ENCODE assay signal across 26 cellular contexts in genomic region chr11:65629579-65629978, GRCh38. TPM values are rescaled to one million over a fixed set of nuclear protein-coding genes. Genes with fewer than 3 reads are reported as not detected.
DNase-seq lines count a peak whose midpoint lies in the region; ATAC-seq, FAIRE-seq and TF ChIP-seq lines count a peak whose summit lies in the region.
"Had no signal": no experiment of that assay in that cellular context is flagged by ENCODE, and none has a peak within 500 bp of the region (broad histone marks: within the 10 kb centered on the region; RNA-seq: fewer than 3 reads in every experiment).

No MANE protein-coding gene starts in this region.

- TF ChIP-seq CTCF in IMR-90 (conservative IDR thresholded peaks at IDR 0.05; ENCODE audit: low read depth, low read length) (no peak), K562 (IDR thresholded peaks at IDR 0.05 in 2 of 3, conservative IDR thresholded peaks at IDR 0.05 in 1 of 3; ENCODE audit: insufficient read depth in 2 of 3, low read depth in 1 of 3, low read length in 3 of 3) (no peak)

- no peak for TF ChIP-seq EP300 in K562 (IDR thresholded peaks at IDR 0.05; ENCODE audit: low read length)

- peaks cover 16 to 32% of the 10 kb centered on the region in 2 donors for H3K4me1 Mint-ChIP-seq in stimulated activated naive B cell treated with anti-CD40 and anti-IgM and Interleukin-4, amounts not matched to agents 10 μg/mL and 1 μg/mL and 100 μg/mL, for 72 hours
- H3K4me1 Mint-ChIP-seq: GM23338, H9 had no signal

- H2BK15ac ChIP-seq in IMR-90 (ENCODE audit: low read depth, low read length): no peak overlapping the region

- POLR2A ChIA-PET in IMR-90 (lab: Charles Lee; ENCODE audit: unreplicated experiment) (no interaction called here), K562 (lab: Yijun Ruan, JAX) (interaction anchor here (0.6 to 1.4 kb wide), 3 partner anchors 15 to 230 kb away, joined by 3 to 4 read pairs (median 3); no protein-coding TSS in a partner anchor)

- H4K5ac ChIP-seq in IMR-90 (ENCODE audit: low read depth, low read length): no peak overlapping the region

- no peaks in the 10 kb centered on the region for H3K27me3 Mint-ChIP-seq in stimulated activated naive B cell treated with anti-CD40 and anti-IgM and Interleukin-4, amounts not matched to agents 10 μg/mL and 1 μg/mL and 100 μg/mL, for 72 hours
- H3K27me3 Mint-ChIP-seq: CD4-positive, alpha-beta T cell; CD8-positive, alpha-beta memory T cell had no signal

- H3K27me3 ChIP-seq in IMR-90 (ENCODE audit: control insufficient read depth, insufficient read depth, low read length): no peaks in the 10 kb centered on the region
- no peaks in the 10 kb centered on the region for H3K27me3 ChIP-seq in K562 (ENCODE audit: control insufficient read depth in 2 of 2, insufficient read depth in 2 of 2, low read length in 2 of 2)
- H3K27me3 ChIP-seq in effector memory CD4-positive, alpha-beta T cell (replicated peaks; ENCODE audit: control insufficient read depth, insufficient read depth, low read length, poor library complexity, severe bottlenecking): no peaks in the 10 kb centered on the region
- H3K27me3 ChIP-seq: BE2C; BLaER1 treated with 17β-estradiol and CSF1 and Interleukin-3, amounts not matched to agents 10 nM and 100 nM had no signal

- no peak overlapping the region for H2AK5ac ChIP-seq in IMR-90 (ENCODE audit: low read depth, low read length)

- ATAC-seq in IMR-90 (ENCODE audit: low read depth) (no peak), K562 (no peak)
- no peak for ATAC-seq in stimulated activated naive B cell treated with anti-CD40 and anti-IgM and Interleukin-4, amounts not matched to agents 10 μg/mL and 1 μg/mL and 100 μg/mL, for 72 hours (replicated peaks)
- ATAC-seq: A549, GM12878, GM23338, HCT116 had no signal

- H2BK120ac ChIP-seq in IMR-90 (ENCODE audit: low read depth, low read length): no peak overlapping the region

- no peaks in the 10 kb centered on the region for H3K79me2 ChIP-seq in K562 (ENCODE audit: control insufficient read depth, insufficient read depth, low read length)

- TF ChIP-seq RAD21 in IMR-90 (IDR thresholded peaks at IDR 0.05; ENCODE audit: low read length) (no peak), K562 (CRISPR knock-in tag; conservative IDR thresholded peaks at IDR 0.05 in 1 of 2, IDR thresholded peaks at IDR 0.05 in 1 of 2) (no peak)

- H2BK5ac ChIP-seq in IMR-90 (ENCODE audit: low read depth, low read length, poor library complexity, severe bottlenecking): no peak overlapping the region

- no peak overlapping the region for H2BK20ac ChIP-seq in IMR-90 (ENCODE audit: low read depth, low read length)

- WGBS in IMR-90 (ENCODE audit: extremely low coverage in 2 of 2, insufficient read length in 1 of 2), 2 experiments: 98% methylated on average over 13 of the region's 14 CpGs; no CpG with 5 or more reads in 1 of the 2 experiments
- WGBS in K562 (ENCODE audit: insufficient coverage, low coverage, missing lambda C conversion rate): 96% methylated on average over 13 of the region's 14 CpGs

- H3K4ac ChIP-seq in IMR-90 (ENCODE audit: low read depth, low read length): no peak overlapping the region

- H4K8ac ChIP-seq in IMR-90 (ENCODE audit: low read depth in 2 of 2, low read length in 2 of 2): no peak overlapping the region

- peak overlapping the region; percentile 20 for H3K27ac Mint-ChIP-seq in stimulated activated naive B cell treated with anti-CD40 and anti-IgM and Interleukin-4, amounts not matched to agents 10 μg/mL and 1 μg/mL and 100 μg/mL, for 72 hours
- H3K27ac Mint-ChIP-seq: CD14-positive monocyte; CD4-positive, alpha-beta T cell; GM23338; H9 had no signal

- peaks cover 6 to 14% of the 10 kb centered on the region in 2 experiments; a peak in 2 of 4 replicates for H3K79me1 ChIP-seq in IMR-90 (ENCODE audit: low read depth in 1 of 2, low read length in 2 of 2)

- peaks cover 81% of the 10 kb centered on the region for H3K36me3 ChIP-seq in IMR-90 (ENCODE audit: control insufficient read depth, insufficient read depth, low read length)
- H3K36me3 ChIP-seq in K562 (ENCODE audit: control insufficient read depth, insufficient read depth, low read length): peaks cover 93% of the 10 kb centered on the region; the same call in 2 of the 3 replicates
- peaks cover 69% of the 10 kb centered on the region for H3K36me3 ChIP-seq in effector memory CD4-positive, alpha-beta T cell (ENCODE audit: control insufficient read depth, insufficient read depth, low read length)

- H3K9me3 ChIP-seq in IMR-90 (ENCODE audit: control insufficient read depth, insufficient read depth, low read length) (no peaks in the 10 kb centered on the region), K562 (replicated peaks; ENCODE audit: control insufficient read depth, insufficient read depth, low read depth, low read length) (no peaks in the 10 kb centered on the region)
- H3K9me3 ChIP-seq in effector memory CD4-positive, alpha-beta T cell (ENCODE audit: control insufficient read depth, low read length): no peaks in the 10 kb centered on the region
- H3K9me3 ChIP-seq: A549; BE2C; BLaER1 treated with 17β-estradiol and CSF1 and Interleukin-3, amounts not matched to agents 10 nM and 100 nM had no signal

- no peak overlapping the region for H3K18ac ChIP-seq in IMR-90 (ENCODE audit: low read depth, low read length)

- H3K9me1 ChIP-seq in IMR-90 (ENCODE audit: insufficient read depth, low read length): no peaks in the 10 kb centered on the region
- H3K9me1 ChIP-seq in K562 (ENCODE audit: control insufficient read depth, insufficient read depth, low read length): no peaks in the 10 kb centered on the region

- DNase-seq in IMR-90: no peak
- DNase-seq in K562 (ENCODE audit: extremely low read depth in 1 of 4, low spot score in 3 of 4): no peak
- DNase-seq in stimulated activated naive B cell treated with anti-CD40 and anti-IgM and Interleukin-4, amounts not matched to agents 10 μg/mL and 1 μg/mL and 100 μg/mL, for 72 hours: no peak
- no peak for DNase-seq in effector memory CD4-positive, alpha-beta T cell
- DNase-seq in stimulated activated CD4-positive, alpha-beta T cell treated with anti-CD3 and anti-CD28 coated beads, Interleukin-4, amount 100 ng/mL, for 1 hour: no peak
- DNase-seq in anterior cingulate cortex (lab: John Stamatoyannopoulos, UW): no peak
- DNase-seq: 8988T; ACHN; AML-193; BE2C; CD4-positive, alpha-beta T cell; CD8-positive, alpha-beta memory T cell; DMS 273 treated with DMSO at 0.1 percent for 48 hours; DMS79; EL; GDM1; H9 had no signal

- intact Hi-C loops in IMR-90 (cut with micrococcal nuclease): no loop called here
- intact Hi-C loops in K562 (cut with micrococcal nuclease): no loop called here

- no peaks in the 10 kb centered on the region; the same call in none of the 2 replicates for H4K20me1 ChIP-seq in IMR-90 (ENCODE audit: insufficient read depth, low read length)
- H4K20me1 ChIP-seq in K562 (replicated peaks; ENCODE audit: control insufficient read depth, insufficient read depth, low read length): 0 out of 2 replicates have a peak, but pooled peaks cover 5% of the 10 kb centered on the region

- H3K14ac ChIP-seq in IMR-90 (replicated peaks; ENCODE audit: low read depth, low read length): no peak overlapping the region

- H3K9ac ChIP-seq in IMR-90 (ENCODE audit: low read depth, low read length): no peak overlapping the region
- H3K9ac ChIP-seq in K562 (ENCODE audit: insufficient read depth in 1 of 2, low read depth in 2 of 2, low read length in 2 of 2): no peak overlapping the region
- H3K9ac ChIP-seq: BLaER1 treated with 17β-estradiol and CSF1 and Interleukin-3, amounts not matched to agents 10 nM and 100 nM had no signal

- H3K9me3 Mint-ChIP-seq in stimulated activated naive B cell treated with anti-CD40 and anti-IgM and Interleukin-4, amounts not matched to agents 10 μg/mL and 1 μg/mL and 100 μg/mL, for 72 hours: no peaks in the 10 kb centered on the region
- H3K9me3 Mint-ChIP-seq: CD14-positive monocyte; CD4-positive, alpha-beta T cell; CD8-positive, alpha-beta memory T cell; GM23338; H9 had no signal

- no peak overlapping the region for H3K4me3 Mint-ChIP-seq in stimulated activated naive B cell treated with anti-CD40 and anti-IgM and Interleukin-4, amounts not matched to agents 10 μg/mL and 1 μg/mL and 100 μg/mL, for 72 hours
- H3K4me3 Mint-ChIP-seq: CD14-positive monocyte; CD4-positive, alpha-beta T cell; CD8-positive, alpha-beta memory T cell; GM23338; H9 had no signal

- CTCF ChIA-PET in IMR-90 (lab: Yijun Ruan, JAX): no interaction called here
- CTCF ChIA-PET in K562 (lab: Yijun Ruan, JAX; ENCODE audit: low intra/inter-chr PET ratio): no interaction called here

- TF ChIP-seq POLR2A in IMR-90 (IDR thresholded peaks at IDR 0.05; ENCODE audit: low read depth, low read length): no peak
- TF ChIP-seq POLR2A in K562 (conservative IDR thresholded peaks at IDR 0.05): no peak

- BruUV-seq in IMR-90 (replicated peaks; lab: Mats Ljungman, UMichigan) (no TSS peak), K562 (replicated peaks; lab: Mats Ljungman, UMichigan) (no TSS peak)

- H3K4me1 ChIP-seq in IMR-90 (ENCODE audit: control insufficient read depth, insufficient read depth, low read length): no peaks in the 10 kb centered on the region
- peaks cover 0 to 32% of the 10 kb centered on the region in 2 experiments; a peak in 3 of 5 replicates for H3K4me1 ChIP-seq in K562 (replicated peaks in 1 of 2; ENCODE audit: control insufficient read depth in 2 of 2, insufficient read depth in 2 of 2, low read length in 2 of 2)
- peaks cover 11% of the 10 kb centered on the region for H3K4me1 ChIP-seq in effector memory CD4-positive, alpha-beta T cell (ENCODE audit: control insufficient read depth, insufficient read depth, low read length, poor library complexity, severe bottlenecking)
- H3K4me1 ChIP-seq: A549, BE2C had no signal

- H4K91ac ChIP-seq in IMR-90 (ENCODE audit: insufficient read depth, low read depth, low read length): no peak overlapping the region

- FAIRE-seq in K562 (lab: Jason Lieb, UNC): no peak
- FAIRE-seq: A549, D721Med, GM12878, GM19239 had no signal

- H3K4me2 ChIP-seq in IMR-90 (ENCODE audit: low read depth, low read length) (no peak overlapping the region), K562 (ENCODE audit: insufficient read depth, low read length) (no peak overlapping the region)
- H3K4me2 ChIP-seq: A549; BLaER1 treated with 17β-estradiol and CSF1 and Interleukin-3, amounts not matched to agents 10 nM and 100 nM; GM23338 had no signal

- H2AK9ac ChIP-seq in IMR-90 (replicated peaks; ENCODE audit: low read depth, low read length, poor library complexity): peak overlapping the region; percentile 78

- H3K4me3 ChIP-seq in IMR-90 (ENCODE audit: insufficient read depth, low read depth, low read length): no peak overlapping the region
- no peak overlapping the region for H3K4me3 ChIP-seq in K562
- no peak overlapping the region for H3K4me3 ChIP-seq in effector memory CD4-positive, alpha-beta T cell (ENCODE audit: insufficient read depth, low read depth, low read length, poor library complexity, severe bottlenecking)
- H3K4me3 ChIP-seq: A549; BLaER1 treated with 17β-estradiol and CSF1 and Interleukin-3, amounts not matched to agents 10 nM and 100 nM; GM12878; GM23338 had no signal

- no peak overlapping the region for H3K23ac ChIP-seq in IMR-90 (ENCODE audit: low read depth, low read length)

- H3K27ac ChIP-seq in IMR-90 (ENCODE audit: insufficient read depth, low read length): no peak overlapping the region
- no peak overlapping the region for H3K27ac ChIP-seq in K562 (ENCODE audit: extremely low read depth, low read depth, low read length)
- no peak overlapping the region for H3K27ac ChIP-seq in effector memory CD4-positive, alpha-beta T cell (ENCODE audit: insufficient read depth, low read length, poor library complexity, severe bottlenecking)
- H3K27ac ChIP-seq: A549; BLaER1 treated with 17β-estradiol and CSF1 and Interleukin-3, amounts not matched to agents 10 nM and 100 nM had no signal

- in situ Hi-C loops in IMR-90 (cut with MboI; ENCODE audit: low sequenced_read_pairs) (no loop called here), K562 (cut with MboI) (no loop called here)

- dilution Hi-C loops in IMR-90 (cut with HindIII; ENCODE audit: low sequenced_read_pairs, unreplicated experiment): no loop called here

- H3K56ac ChIP-seq in IMR-90 (ENCODE audit: extremely low read depth, insufficient read depth, low read length): no peak overlapping the region

- H2AFZ ChIP-seq in IMR-90 (replicated peaks; ENCODE audit: low read length, poor library complexity) (no peak overlapping the region), K562 (ENCODE audit: low read depth, low read length) (no peak overlapping the region)
- H2AFZ ChIP-seq: GM23338 had no signal

- peaks cover 28 to 54% of the 10 kb centered on the region in 2 donors for H3K36me3 Mint-ChIP-seq in stimulated activated naive B cell treated with anti-CD40 and anti-IgM and Interleukin-4, amounts not matched to agents 10 μg/mL and 1 μg/mL and 100 μg/mL, for 72 hours

RNA-seq across cellular contexts. Expression of gene SIPA1, which starts 8.3 kb away (rescaled TPM):
- 10.6 and 11.4 TPM in 2 replicates for total RNA-seq in IMR-90 (2012; rRNA removed)
- polyA plus RNA-seq in IMR-90 (2012; rRNA removed): 39.7 and 44.3 TPM in 2 replicates
- 22.9 and 41.1 TPM in 2 replicates for polyA plus RNA-seq in IMR-90 (2012; cell fraction: cytosol; rRNA removed)
- 52.9 and 173 TPM in 2 replicates for polyA plus RNA-seq in IMR-90 (2012; cell fraction: nucleus; rRNA removed; ENCODE audit: low replicate concordance)
- 26.8 and 126 TPM in 2 replicates for total RNA-seq in K562 (2011; cell fraction: chromatin; rRNA removed; ENCODE audit: low replicate concordance)
- 79.4 and 96.4 TPM in 2 replicates for total RNA-seq in K562 (2011; cell fraction: nucleolus; rRNA removed)
- 35.7 and 43.0 TPM in 2 replicates for total RNA-seq in K562 (2011; cell fraction: nucleoplasm; rRNA removed)
- total RNA-seq in K562 (2014; rRNA removed): 45.7 and 56.0 TPM in 2 replicates
- total RNA-seq in K562 (2014; rRNA removed; fragmentation: Illumina TruSeq; extraction: Trizol): 12.4 and 14.2 TPM in 2 replicates
- 28.3 and 29.2 TPM in 2 replicates for total RNA-seq in K562 (2015; rRNA removed; fragmentation: Illumina TruSeq; extraction: Trizol)
- total RNA-seq in K562 (2021): 83.1 and 85.8 TPM in 2 replicates
- polyA plus RNA-seq in K562 (2011; rRNA removed): 16.8 and 31.3 TPM in 2 replicates
- polyA plus RNA-seq in K562 (2011; cell fraction: cytosol; rRNA removed): 19.5 and 74.2 TPM in 2 replicates
- polyA plus RNA-seq in K562 (2011; cell fraction: nucleus; rRNA removed): 72.0 and 175 TPM in 2 replicates
- polyA plus RNA-seq in K562 (2012): 54.8 and 65.0 TPM in 2 replicates
- polyA plus RNA-seq in K562 (2014; fragmentation: Illumina TruSeq; extraction: Trizol): 15.5 and 30.0 TPM in 2 replicates
- 1 to 10 TPM in 1 of 2 experiments, under 1 TPM in 1; 0.25 to 1.4 TPM for polyA plus RNA-seq in K562 (2014; fragmentation: Nextera tagmentation; extraction: Ambion mirVana)
- polyA plus RNA-seq in K562 (2014; rRNA removed): 34.7 and 37.2 TPM in 2 replicates
- 15.4 and 26.3 TPM in 2 replicates for polyA minus RNA-seq in K562 (2011; rRNA and poly(A)+ RNA removed)
- polyA minus RNA-seq in K562 (2011; cell fraction: cytosol; rRNA and poly(A)+ RNA removed): 43.1 and 44.1 TPM in 2 replicates
- polyA minus RNA-seq in K562 (2011; cell fraction: nucleus; rRNA and poly(A)+ RNA removed): 26.3 and 33.0 TPM in 2 replicates

RNA-seq across cellular contexts. Expression of gene PCNX3, which starts 14.0 kb away (rescaled TPM):
- total RNA-seq in IMR-90 (2012; rRNA removed) (5.6 and 5.8 TPM in 2 replicates), K562 (2014; rRNA removed) (21.3 and 24.3 TPM in 2 replicates), K562 (2014; rRNA removed; fragmentation: Illumina TruSeq; extraction: Trizol) (2.5 and 4.3 TPM in 2 replicates), K562 (2015; rRNA removed; fragmentation: Illumina TruSeq; extraction: Trizol) (13.9 and 14.1 TPM in 2 replicates), K562 (2021) (40.0 and 47.8 TPM in 2 replicates)
- polyA plus RNA-seq in IMR-90 (2012; rRNA removed) (33.2 and 40.4 TPM in 2 replicates), K562 (2011; rRNA removed) (9.2 and 19.0 TPM in 2 replicates), K562 (2014; fragmentation: Illumina TruSeq; extraction: Trizol) (12.8 and 28.6 TPM in 2 replicates), K562 (2014; fragmentation: Nextera tagmentation; extraction: Ambion mirVana) (under 1 TPM; 0.11 to 0.29 TPM), K562 (2014; rRNA removed) (30.1 and 32.8 TPM in 2 replicates)
- polyA plus RNA-seq in IMR-90 (2012; cell fraction: cytosol; rRNA removed): 20.0 and 31.2 TPM in 2 replicates
- 56.4 and 185 TPM in 2 replicates for polyA plus RNA-seq in IMR-90 (2012; cell fraction: nucleus; rRNA removed; ENCODE audit: low replicate concordance)
- 75.0 and 267 TPM in 2 replicates for total RNA-seq in K562 (2011; cell fraction: chromatin; rRNA removed; ENCODE audit: low replicate concordance)
- total RNA-seq in K562 (2011; cell fraction: nucleolus; rRNA removed): 170 and 187 TPM in 2 replicates
- total RNA-seq in K562 (2011; cell fraction: nucleoplasm; rRNA removed): 110 and 119 TPM in 2 replicates
- polyA plus RNA-seq in K562 (2011; cell fraction: cytosol; rRNA removed): 17.7 and 33.4 TPM in 2 replicates
- polyA plus RNA-seq in K562 (2011; cell fraction: nucleus; rRNA removed): 87.8 and 157 TPM in 2 replicates
- 25.3 and 40.1 TPM in 2 replicates for polyA plus RNA-seq in K562 (2012)
- 8.4 and 10.6 TPM in 2 replicates for polyA minus RNA-seq in K562 (2011; rRNA and poly(A)+ RNA removed)
- polyA minus RNA-seq in K562 (2011; cell fraction: cytosol; rRNA and poly(A)+ RNA removed): 25.9 and 35.1 TPM in 2 replicates
- polyA minus RNA-seq in K562 (2011; cell fraction: nucleus; rRNA and poly(A)+ RNA removed): 43.0 and 43.9 TPM in 2 replicates

RNA-seq across cellular contexts. Expression of gene MAP3K11, which starts 15.6 kb away (rescaled TPM):
- total RNA-seq in IMR-90 (2012; rRNA removed): 16.7 and 17.7 TPM in 2 replicates
- polyA plus RNA-seq in IMR-90 (2012; rRNA removed): 37.5 and 52.0 TPM in 2 replicates
- 29.9 and 39.6 TPM in 2 replicates for polyA plus RNA-seq in IMR-90 (2012; cell fraction: cytosol; rRNA removed)
- polyA plus RNA-seq in IMR-90 (2012; cell fraction: nucleus; rRNA removed; ENCODE audit: low replicate concordance): 57.5 and 129 TPM in 2 replicates
- total RNA-seq in K562 (2011; cell fraction: chromatin; rRNA removed; ENCODE audit: low replicate concordance): 60.6 and 168 TPM in 2 replicates
- total RNA-seq in K562 (2011; cell fraction: nucleolus; rRNA removed): 72.6 and 83.4 TPM in 2 replicates
- 51.5 and 63.5 TPM in 2 replicates for total RNA-seq in K562 (2011; cell fraction: nucleoplasm; rRNA removed)
- total RNA-seq in K562 (2014; rRNA removed): 28.7 and 39.9 TPM in 2 replicates
- 5.4 and 9.0 TPM in 2 replicates for total RNA-seq in K562 (2014; rRNA removed; fragmentation: Illumina TruSeq; extraction: Trizol)
- total RNA-seq in K562 (2015; rRNA removed; fragmentation: Illumina TruSeq; extraction: Trizol): 18.2 and 20.5 TPM in 2 replicates
- 42.7 and 47.7 TPM in 2 replicates for total RNA-seq in K562 (2021)
- 13.1 and 18.0 TPM in 2 replicates for polyA plus RNA-seq in K562 (2011; rRNA removed)
- 19.3 and 52.1 TPM in 2 replicates for polyA plus RNA-seq in K562 (2011; cell fraction: cytosol; rRNA removed)
- polyA plus RNA-seq in K562 (2011; cell fraction: nucleus; rRNA removed): 31.1 and 52.1 TPM in 2 replicates
- 35.9 and 37.4 TPM in 2 replicates for polyA plus RNA-seq in K562 (2012)
- polyA plus RNA-seq in K562 (2014; fragmentation: Illumina TruSeq; extraction: Trizol): 12.2 and 23.0 TPM in 2 replicates
- polyA plus RNA-seq in K562 (2014; fragmentation: Nextera tagmentation; extraction: Ambion mirVana): 1 to 10 TPM in 1 of 2 experiments, under 1 TPM in 1; 0.77 to 1.6 TPM
- 25.0 and 31.6 TPM in 2 replicates for polyA plus RNA-seq in K562 (2014; rRNA removed)
- polyA minus RNA-seq in K562 (2011; rRNA and poly(A)+ RNA removed): 14.7 TPM in 2 replicates
- 23.4 and 26.2 TPM in 2 replicates for polyA minus RNA-seq in K562 (2011; cell fraction: cytosol; rRNA and poly(A)+ RNA removed)
- 24.2 and 31.1 TPM in 2 replicates for polyA minus RNA-seq in K562 (2011; cell fraction: nucleus; rRNA and poly(A)+ RNA removed)

RNA-seq across cellular contexts. Expression of gene RELA, which starts 33.1 kb away (rescaled TPM):
- total RNA-seq in IMR-90 (2012; rRNA removed) (8.6 and 8.9 TPM in 2 replicates), K562 (2014; rRNA removed) (33.4 and 37.6 TPM in 2 replicates), K562 (2014; rRNA removed; fragmentation: Illumina TruSeq; extraction: Trizol) (13.6 and 14.2 TPM in 2 replicates), K562 (2015; rRNA removed; fragmentation: Illumina TruSeq; extraction: Trizol) (20.6 and 21.0 TPM in 2 replicates), K562 (2021) (52.2 and 62.0 TPM in 2 replicates)
- polyA plus RNA-seq in IMR-90 (2012; rRNA removed) (51.0 and 53.0 TPM in 2 replicates), K562 (2011; rRNA removed) (17.0 and 30.8 TPM in 2 replicates), K562 (2014; fragmentation: Illumina TruSeq; extraction: Trizol) (46.8 and 67.4 TPM in 2 replicates), K562 (2014; fragmentation: Nextera tagmentation; extraction: Ambion mirVana) (1 to 10 TPM; 6.0 to 6.4 TPM), K562 (2014; rRNA removed) (30.1 and 31.1 TPM in 2 replicates)
- 43.5 and 58.1 TPM in 2 replicates for polyA plus RNA-seq in IMR-90 (2012; cell fraction: cytosol; rRNA removed)
- 107 and 159 TPM in 2 replicates for polyA plus RNA-seq in IMR-90 (2012; cell fraction: nucleus; rRNA removed; ENCODE audit: low replicate concordance)
- total RNA-seq in K562 (2011; cell fraction: chromatin; rRNA removed; ENCODE audit: low replicate concordance): 79.5 and 201 TPM in 2 replicates
- 107 and 114 TPM in 2 replicates for total RNA-seq in K562 (2011; cell fraction: nucleolus; rRNA removed)
- 101 and 117 TPM in 2 replicates for total RNA-seq in K562 (2011; cell fraction: nucleoplasm; rRNA removed)
- polyA plus RNA-seq in K562 (2011; cell fraction: cytosol; rRNA removed): 15.4 and 23.1 TPM in 2 replicates
- polyA plus RNA-seq in K562 (2011; cell fraction: nucleus; rRNA removed): 129 and 168 TPM in 2 replicates
- 45.8 and 53.1 TPM in 2 replicates for polyA plus RNA-seq in K562 (2012)
- 24.3 and 24.4 TPM in 2 replicates for polyA minus RNA-seq in K562 (2011; rRNA and poly(A)+ RNA removed)
- 25.8 and 34.8 TPM in 2 replicates for polyA minus RNA-seq in K562 (2011; cell fraction: cytosol; rRNA and poly(A)+ RNA removed)
- polyA minus RNA-seq in K562 (2011; cell fraction: nucleus; rRNA and poly(A)+ RNA removed): 58.0 and 73.5 TPM in 2 replicates

RNA-seq across cellular contexts. Expression of gene KCNK7, which starts 34.0 kb away (rescaled TPM):
- total RNA-seq in IMR-90 (2012; rRNA removed) (not detected in 2 replicates), K562 (2014; rRNA removed) (not detected in 2 replicates), K562 (2014; rRNA removed; fragmentation: Illumina TruSeq; extraction: Trizol) (not detected in 2 replicates), K562 (2015; rRNA removed; fragmentation: Illumina TruSeq; extraction: Trizol) (not detected in 2 replicates), K562 (2021) (0.40 TPM in 1 of 2 replicates, not detected in the other)
- polyA plus RNA-seq in IMR-90 (2012; rRNA removed) (0.09 and 0.34 TPM in 2 replicates), K562 (2011; rRNA removed) (not detected in 2 replicates), K562 (2014; fragmentation: Illumina TruSeq; extraction: Trizol) (not detected in 2 replicates), K562 (2014; fragmentation: Nextera tagmentation; extraction: Ambion mirVana) (not detected), K562 (2014; rRNA removed) (0.07 TPM in 1 of 2 replicates, not detected in the other)
- 0.08 and 0.13 TPM in 2 replicates for polyA plus RNA-seq in IMR-90 (2012; cell fraction: cytosol; rRNA removed)
- polyA plus RNA-seq in IMR-90 (2012; cell fraction: nucleus; rRNA removed; ENCODE audit: low replicate concordance): 0.89 and 3.2 TPM in 2 replicates
- 0.33 and 1.00 TPM in 2 replicates for total RNA-seq in K562 (2011; cell fraction: chromatin; rRNA removed; ENCODE audit: low replicate concordance)
- 0.26 TPM in 1 of 2 replicates, not detected in the other for total RNA-seq in K562 (2011; cell fraction: nucleolus; rRNA removed)
- total RNA-seq in K562 (2011; cell fraction: nucleoplasm; rRNA removed): 0.29 TPM in 1 of 2 replicates, not detected in the other
- polyA plus RNA-seq in K562 (2011; cell fraction: cytosol; rRNA removed): 0.28 TPM in 1 of 2 replicates, not detected in the other
- not detected in 2 replicates for polyA plus RNA-seq in K562 (2011; cell fraction: nucleus; rRNA removed)
- polyA plus RNA-seq in K562 (2012): 0.39 and 0.58 TPM in 2 replicates
- polyA minus RNA-seq in K562 (2011; rRNA and poly(A)+ RNA removed): not detected in 2 replicates
- polyA minus RNA-seq in K562 (2011; cell fraction: cytosol; rRNA and poly(A)+ RNA removed): not detected in 2 replicates
- polyA minus RNA-seq in K562 (2011; cell fraction: nucleus; rRNA and poly(A)+ RNA removed): 0.27 TPM in 1 of 2 replicates, not detected in the other
- total RNA-seq: GM23338, H4 had no signal
- polyA plus RNA-seq: CD14-positive monocyte; CD8-positive, alpha-beta memory T cell had no signal
